In the genomic region with DNA sequence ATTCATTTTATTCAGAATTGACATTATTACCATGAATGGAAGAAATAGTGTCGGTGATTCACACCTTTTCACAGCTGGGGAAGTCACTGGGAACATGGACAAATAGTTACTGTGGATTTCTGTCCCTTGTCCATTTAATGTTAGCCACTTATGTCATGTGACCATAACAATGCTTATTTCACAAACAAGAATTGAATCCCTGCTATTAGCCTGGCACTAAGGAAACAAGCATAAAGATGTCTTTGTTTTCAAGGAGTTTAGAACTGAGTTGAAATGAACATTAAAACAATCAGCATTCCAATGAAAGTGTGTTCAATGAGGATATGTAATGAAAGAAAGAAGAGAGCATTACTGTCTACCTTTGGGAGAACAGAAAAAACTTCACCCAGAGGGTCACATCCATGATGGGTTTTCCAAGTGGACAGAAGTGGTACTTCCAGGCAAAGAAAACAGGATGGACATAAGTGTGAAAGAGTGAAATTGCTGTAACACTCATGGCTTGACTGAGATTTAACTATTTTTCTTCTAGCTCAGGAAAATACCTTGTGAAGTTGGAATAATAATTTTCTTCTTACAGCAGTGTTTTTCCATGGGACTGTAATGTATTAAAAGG, we compare ENCODE assay signal across 14 cellular contexts.
DNase-seq lines count a peak whose midpoint lies in the region; ATAC-seq and TF ChIP-seq lines count a peak whose summit lies in the region.
"Had no signal": no experiment of that assay in that cellular context is flagged by ENCODE, and none has a peak within 500 bp of the region (broad histone marks: within the 10 kb centered on the region; RNA-seq: fewer than 3 reads in every experiment).

No MANE protein-coding gene starts in this region.

- H3K4me1 Mint-ChIP-seq in progenitor cell of endocrine pancreas (ENCODE audit: low read depth): peaks cover 3% of the 10 kb centered on the region

- ATAC-seq in HG03571 (IDR thresholded peaks at IDR 0.05; ENCODE audit: unreplicated experiment): no peak
- ATAC-seq in HG03342 (IDR thresholded peaks at IDR 0.05; ENCODE audit: unreplicated experiment): no peak
- ATAC-seq: mucosa of descending colon had no signal

- in situ Hi-C loops in SK-MEL-5 (cut with HindIII; ENCODE audit: low pct_unique_long_range_greater_than_20kb, low sequenced_read_pairs): no loop called here

- no peak overlapping the region for H3K27ac Mint-ChIP-seq in progenitor cell of endocrine pancreas
- H3K27ac Mint-ChIP-seq: dendritic cell treated with granulocyte-macrophage colony-stimulating factor and Interleukin-4, amounts not matched to agents 40 ng/mL and 50 ng/mL, for 4 days had no signal

- H3K4me3 Mint-ChIP-seq in progenitor cell of endocrine pancreas (ENCODE audit: low read depth): no peak overlapping the region
- H3K4me3 Mint-ChIP-seq: dendritic cell treated with granulocyte-macrophage colony-stimulating factor and Interleukin-4, amounts not matched to agents 40 ng/mL and 50 ng/mL, for 4 days had no signal

- H3K4me3 ChIP-seq in fibroblast of the aortic adventitia (ENCODE audit: low read depth, low read length): no peak overlapping the region
- H3K4me3 ChIP-seq: mucosa of descending colon, psoas muscle had no signal

- DNase-seq in ELR (ENCODE audit: low read depth) (peak; percentile 59), SK-MEL-5 (ENCODE audit: low read depth, low spot score) (peak; percentile 37), fibroblast of the aortic adventitia (ENCODE audit: low read depth) (no peak), progenitor cell of endocrine pancreas (ENCODE audit: low spot score, unreplicated experiment) (no peak), COLO829 (ENCODE audit: low spot score) (no peak)
- DNase-seq: activated CD4-positive, alpha-beta T cell treated with anti-CD3 and anti-CD28 coated beads, Interleukin-2, amount 50 U/mL, for 1 hour; activated T-cell treated with anti-CD3 and anti-CD28 coated beads, Interleukin-2, amount 50 U/mL, for 48 hours; mucosa of descending colon; NCI-H2029; NCI-H748 treated with DMSO at 0.1 percent for 48 hours; psoas muscle had no signal

- no peaks in the 10 kb centered on the region for H3K27me3 Mint-ChIP-seq in progenitor cell of endocrine pancreas

- TF ChIP-seq CTCF in fibroblast of the aortic adventitia (IDR thresholded peaks at IDR 0.05; ENCODE audit: insufficient read depth, low read length) (peak; percentile 61), progenitor cell of endocrine pancreas (IDR thresholded peaks at IDR 0.05; ENCODE audit: unreplicated experiment) (peak; percentile 42)

- H3K36me3 Mint-ChIP-seq in progenitor cell of endocrine pancreas (ENCODE audit: insufficient read depth): no peaks in the 10 kb centered on the region

- H3K9me3 Mint-ChIP-seq in progenitor cell of endocrine pancreas (ENCODE audit: low read depth): no peaks in the 10 kb centered on the region
- H3K9me3 Mint-ChIP-seq: dendritic cell treated with granulocyte-macrophage colony-stimulating factor and Interleukin-4, amounts not matched to agents 40 ng/mL and 50 ng/mL, for 4 days had no signal

Comparison
In these comparisons a context has a peak if more than half of its experiments do, and no peak if none do; other contexts are left out.
1. DNase-seq: peak in ELR (single experiment) and SK-MEL-5 (single experiment); none in fibroblast of the aortic adventitia (single experiment), progenitor cell of endocrine pancreas (single experiment) and COLO829 (single experiment).